17 cellular contexts compared by ENCODE assay signal in the genomic region with DNA sequence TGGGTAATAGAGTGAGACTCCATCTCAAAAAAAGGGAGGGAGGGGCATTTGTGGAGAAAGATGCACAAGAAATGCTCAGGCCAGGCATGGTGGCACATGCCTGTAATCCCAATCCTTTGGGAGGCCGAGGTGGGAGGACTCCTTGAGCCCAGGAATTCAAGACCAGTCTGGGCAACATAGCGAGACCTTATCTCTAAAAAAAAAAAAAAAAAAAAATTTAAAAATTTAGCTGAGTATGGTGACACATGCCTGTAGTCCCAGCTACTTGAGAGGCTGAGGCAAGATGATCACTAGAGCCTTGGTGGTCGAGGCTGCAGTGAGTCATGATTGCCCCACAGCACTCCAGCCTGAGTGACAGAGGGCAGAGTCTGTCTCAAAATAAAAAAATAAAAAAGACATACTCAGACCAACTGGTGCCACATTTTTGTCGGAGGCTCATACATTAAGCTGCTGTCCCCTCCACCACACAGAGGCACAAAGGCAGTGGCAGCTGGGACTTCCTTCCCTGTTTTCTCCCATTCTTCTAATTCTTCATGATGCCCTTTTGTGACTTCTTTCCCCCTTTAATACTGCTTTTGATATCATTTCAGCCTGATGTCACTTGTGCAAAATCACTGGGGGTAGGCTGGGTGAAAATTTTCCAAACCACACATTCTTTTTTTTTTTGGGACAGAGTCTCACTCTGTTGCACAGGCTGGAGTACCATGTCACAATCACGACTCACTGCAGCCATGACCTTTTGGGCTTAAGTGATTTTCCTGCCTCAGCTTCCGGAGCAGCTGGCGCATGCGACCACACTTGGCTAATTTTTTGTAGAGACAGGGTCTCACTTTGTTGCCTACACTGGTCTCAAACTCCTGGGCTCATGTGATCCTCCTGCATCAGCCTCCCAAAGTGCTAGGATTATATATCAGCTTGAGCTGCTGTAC. TPM values are rescaled to one million over a fixed set of nuclear protein-coding genes. Genes with fewer than 3 reads are reported as not detected.
DNase-seq lines count a peak whose midpoint lies in the region; ATAC-seq, FAIRE-seq and TF ChIP-seq lines count a peak whose summit lies in the region.
"Had no signal": no experiment of that assay in that cellular context is flagged by ENCODE, and none has a peak within 500 bp of the region (broad histone marks: within the 10 kb centered on the region; RNA-seq: fewer than 3 reads in every experiment).

No MANE protein-coding gene starts in this region.

- peaks cover 30% of the 10 kb centered on the region for H3K4me1 ChIP-seq in GM12878 (ENCODE audit: control insufficient read depth, insufficient read depth, low read length)
- peaks cover 0 to 22% (median 9%) of the 10 kb centered on the region in 12 donors for H3K4me1 ChIP-seq in heart left ventricle
- H3K4me1 ChIP-seq: ascending aorta, psoas muscle had no signal

- 37% methylated on average over 7 of the region's 8 CpGs for WGBS in GM12878 (ENCODE audit: insufficient coverage, insufficient replicate concordance, low lambda C conversion rate, missing lambda C conversion rate)
- WGBS in heart left ventricle, 4 donors = 64 to 75% (median 65%) methylated on average over 8 of the region's 8 CpGs

- TF ChIP-seq CTCF in NB4 (IDR thresholded peaks at IDR 0.05; ENCODE audit: low read depth, low read length) = no peak
- TF ChIP-seq CTCF in GM12878 (IDR thresholded peaks at IDR 0.05 in 2 of 3, conservative IDR thresholded peaks at IDR 0.05 in 1 of 3; ENCODE audit: control insufficient read depth in 2 of 3, extremely low read depth in 1 of 3, insufficient read depth in 1 of 3, low read depth in 3 of 3, low read length in 3 of 3) = no peak
- no peak for TF ChIP-seq CTCF in heart left ventricle (IDR thresholded peaks at IDR 0.05)

- ATAC-seq in GM12878 (no peak), heart left ventricle (no peak)
- ATAC-seq: psoas muscle had no signal

- FAIRE-seq in GM12878 (lab: Jason Lieb, UNC) = no peak
- FAIRE-seq in GM19239 (lab: Jason Lieb, UNC) = no peak

- TF ChIP-seq POLR2A in NB4 (IDR thresholded peaks at IDR 0.05; ENCODE audit: extremely low read depth, insufficient read length) (no peak), GM12878 (IDR thresholded peaks at IDR 0.05; ENCODE audit: low read depth, low read length) (no peak), heart left ventricle (IDR thresholded peaks at IDR 0.05) (no peak)

- TF ChIP-seq EP300 in GM12878 (IDR thresholded peaks at IDR 0.05; ENCODE audit: borderline replicate concordance in 1 of 2, control insufficient read depth in 1 of 2, low read depth in 2 of 2, low read length in 2 of 2) = no peak

- no TSS peak for BruUV-seq in GM12878 (replicated peaks; lab: Mats Ljungman, UMichigan)

- H3K4me3 Mint-ChIP-seq in activated CD4-positive, alpha-beta T cell treated with anti-CD3 and anti-CD28 coated beads, Interleukin-2, amount 10 ng/mL, durations not matched to agents 7 days and 5 days = no peak overlapping the region

- peaks cover 1% of the 10 kb centered on the region for H3K27me3 Mint-ChIP-seq in activated CD4-positive, alpha-beta T cell treated with anti-CD3 and anti-CD28 coated beads, Interleukin-2, amount 10 ng/mL, durations not matched to agents 7 days and 5 days

- no peak overlapping the region for H2AFZ ChIP-seq in GM12878 (ENCODE audit: control insufficient read depth, low read depth, low read length)

- H3K9me3 Mint-ChIP-seq in activated CD4-positive, alpha-beta T cell treated with anti-CD3 and anti-CD28 coated beads, Interleukin-2, amount 10 ng/mL, durations not matched to agents 7 days and 5 days = no peaks in the 10 kb centered on the region

- RAD21 ChIA-PET in GM12878 (lab: Charles Lee; ENCODE audit: unreplicated experiment) = interaction anchor here (1.4 to 2.9 kb wide), 4 partner anchors 20 to 59 kb away, joined by 3 to 15 read pairs (median 5); a partner anchor contains a TSS

- intact Hi-C loops in GM12878 (cut with micrococcal nuclease; ENCODE audit: unreplicated experiment) = loop anchor here (5.0 kb wide), 1 partner anchor 43 kb away; no protein-coding TSS in a partner anchor
- intact Hi-C loops in heart left ventricle (cut with DNase I) = no loop called here

- peak; percentile 25 for DNase-seq in activated CD4-positive, alpha-beta T cell treated with anti-CD3 and anti-CD28 coated beads for 48 hours
- no peak for DNase-seq in activated CD4-positive, alpha-beta T cell treated with anti-CD3 and anti-CD28 coated beads, Interleukin-2, amount 10 ng/mL, durations not matched to agents 7 days and 5 days
- DNase-seq in NB4 (ENCODE audit: low read depth) (peak; percentile 31), GM12878 (ENCODE audit: low read depth, low spot score) (no peak), GM19239 (ENCODE audit: insufficient read length, low spot score) (no peak), heart left ventricle (no peak)
- DNase-seq in stimulated activated CD8-positive, alpha-beta memory T cell treated with anti-CD3 and anti-CD28 coated beads, Interleukin-4, amount 100 ng/mL, for 48 hours = peak; percentile 39
- no peak for DNase-seq in activated CD4-positive, CD25-positive, alpha-beta regulatory T cell (lab: John Stamatoyannopoulos, UW)
- DNase-seq: activated CD8-positive, alpha-beta memory T cell treated with anti-CD3 and anti-CD28 coated beads for 24 hours; DMS79; effector memory CD4-positive, alpha-beta T cell; heart right ventricle; NCI-H1105 treated with DMSO at 0.1 percent for 48 hours; NCI-H526; thyroid gland had no signal

- in situ Hi-C loops in GM12878 (cut with MboI) = no loop called here

- H4K20me1 ChIP-seq in GM12878 (ENCODE audit: control insufficient read depth, insufficient read depth) = no peaks in the 10 kb centered on the region

- no peak overlapping the region for H3K4me2 ChIP-seq in GM12878 (ENCODE audit: control insufficient read depth, insufficient read depth)

- H3K27ac ChIP-seq in GM12878 (ENCODE audit: control insufficient read depth, insufficient read depth) (no peak overlapping the region), heart left ventricle (no peak overlapping the region)
- H3K27ac ChIP-seq: ascending aorta, heart right ventricle, psoas muscle, thyroid gland had no signal

- H3K79me2 ChIP-seq in GM12878 (ENCODE audit: control insufficient read depth, insufficient read depth, low read length) = no peaks in the 10 kb centered on the region

- peaks cover 25% of the 10 kb centered on the region for H3K4me1 Mint-ChIP-seq in activated CD4-positive, alpha-beta T cell treated with anti-CD3 and anti-CD28 coated beads, Interleukin-2, amount 10 ng/mL, durations not matched to agents 7 days and 5 days

- H3K9ac ChIP-seq in GM12878 (ENCODE audit: control insufficient read depth, insufficient read depth, low read length) = no peak overlapping the region

- SMC1A ChIA-PET in GM12878 (lab: Charles Lee; ENCODE audit: uncharacterized antibody, unreplicated experiment) = interaction anchor here (0.6 to 1.5 kb wide), 6 partner anchors 22 to 207 kb away, joined by 3 to 5 read pairs (median 3); a partner anchor contains a TSS

- no peaks in the 10 kb centered on the region for H3K27me3 ChIP-seq in GM12878 (replicated peaks in 1 of 2; ENCODE audit: control insufficient read depth in 2 of 2, insufficient read depth in 2 of 2, low read length in 1 of 2)
- no peaks in the 10 kb centered on the region for H3K27me3 ChIP-seq in heart left ventricle
- H3K27me3 ChIP-seq: ascending aorta, thyroid gland had no signal

- POLR2A ChIA-PET in activated CD4-positive, alpha-beta T cell treated with anti-CD3 and anti-CD28 coated beads, Interleukin-2, amount 10 ng/mL, durations not matched to agents 7 days and 5 days (lab: Charles Lee) = no interaction called here
- POLR2A ChIA-PET in GM12878 (lab: Charles Lee) = interaction anchor here (0.7 to 1.3 kb wide), 3 partner anchors 29 to 60 kb away, joined by 3 to 4 read pairs (median 3); no protein-coding TSS in a partner anchor

- H3K9me3 ChIP-seq in GM12878 (replicated peaks; ENCODE audit: control insufficient read depth, insufficient read depth, low read length) (no peaks in the 10 kb centered on the region), heart left ventricle (no peaks in the 10 kb centered on the region)
- H3K9me3 ChIP-seq: ascending aorta, heart right ventricle, psoas muscle, thyroid gland had no signal

- H3K36me3 ChIP-seq in GM12878 (ENCODE audit: control insufficient read depth in 2 of 2, insufficient read depth in 2 of 2, low read length in 1 of 2) = no peaks in the 10 kb centered on the region
- H3K36me3 ChIP-seq in heart left ventricle = no peaks in the 10 kb centered on the region
- H3K36me3 ChIP-seq: ascending aorta, heart right ventricle, thyroid gland had no signal

- no peak overlapping the region for H3K27ac Mint-ChIP-seq in activated CD4-positive, alpha-beta T cell treated with anti-CD3 and anti-CD28 coated beads, Interleukin-2, amount 10 ng/mL, durations not matched to agents 7 days and 5 days

- H3K36me3 Mint-ChIP-seq in activated CD4-positive, alpha-beta T cell treated with anti-CD3 and anti-CD28 coated beads, Interleukin-2, amount 10 ng/mL, durations not matched to agents 7 days and 5 days (ENCODE audit: low read depth) = no peaks in the 10 kb centered on the region

- no peak for TF ChIP-seq RAD21 in GM12878 (IDR thresholded peaks at IDR 0.05; ENCODE audit: insufficient read depth, low read depth, low read length)

- H3K4me3 ChIP-seq in NB4 (ENCODE audit: low read depth, low read length) = no peak overlapping the region
- no peak overlapping the region for H3K4me3 ChIP-seq in GM12878
- no peak overlapping the region for H3K4me3 ChIP-seq in heart left ventricle
- H3K4me3 ChIP-seq: ascending aorta, heart right ventricle, psoas muscle, thyroid gland had no signal

- CTCF ChIA-PET in activated CD4-positive, alpha-beta T cell treated with anti-CD3 and anti-CD28 coated beads, Interleukin-2, amount 10 ng/mL, durations not matched to agents 7 days and 5 days (lab: Charles Lee) = interaction anchor here (0.6 to 1.9 kb wide), 9 partner anchors 15 to 1124 kb away, joined by 3 to 7 read pairs (median 3); no protein-coding TSS in a partner anchor
- CTCF ChIA-PET in GM12878 (lab: Yijun Ruan, JAX) = interaction anchor here (0.6 to 2.6 kb wide), 7 partner anchors 15 to 93 kb away, joined by 3 to 23 read pairs (median 4); a partner anchor contains a TSS

RNA-seq across cellular contexts. Expression of a gene that starts 26.8 kb away (rescaled TPM):
- not detected for total RNA-seq in activated CD4-positive, alpha-beta T cell treated with anti-CD3 and anti-CD28 coated beads, Interleukin-2, amount 10 ng/mL, durations not matched to agents 7 days and 5 days
- total RNA-seq in GM12878 (2013; cell fraction: nucleolus; rRNA removed) = not detected in 2 replicates
- total RNA-seq in GM12878 (2014; rRNA removed) (not detected in 2 replicates), GM12878 (2014; rRNA removed; fragmentation: Illumina TruSeq; extraction: Trizol) (0.14 TPM in 1 of 2 replicates, not detected in the other), GM12878 (2021) (not detected in 2 replicates), heart left ventricle (not detected)
- polyA plus RNA-seq in GM12878 (2011; ENCODE audit: low read depth) = not detected
- polyA plus RNA-seq in GM12878 (2011; rRNA removed) (0.10 and 0.15 TPM in 2 replicates), GM12878 (2014; fragmentation: Illumina TruSeq; extraction: Trizol) (not detected in 2 replicates), GM12878 (2014; fragmentation: Nextera tagmentation; extraction: Ambion mirVana) (under 1 TPM; 0.13 to 0.24 TPM), GM12878 (2014; rRNA removed) (not detected in 2 replicates), GM12878 (2016; fragmentation: Nextera tagmentation; extraction: Ambion mirVana) (not detected), heart left ventricle (not detected)
- polyA plus RNA-seq in GM12878 (2011; cell fraction: cytosol; rRNA removed) = 0.10 and 0.12 TPM in 2 replicates
- not detected in 2 replicates for polyA plus RNA-seq in GM12878 (2011; cell fraction: nucleus; rRNA removed)
- polyA plus RNA-seq in GM12878 (2012) = not detected in 2 replicates
- not detected in 2 replicates for polyA minus RNA-seq in GM12878 (2011; rRNA and poly(A)+ RNA removed)
- not detected in 2 replicates for polyA minus RNA-seq in GM12878 (2011; cell fraction: cytosol; rRNA and poly(A)+ RNA removed)
- polyA minus RNA-seq in GM12878 (2011; cell fraction: nucleus; rRNA and poly(A)+ RNA removed) = not detected in 2 replicates
- total RNA-seq: ascending aorta, heart right ventricle, psoas muscle, thyroid gland had no signal

RNA-seq across cellular contexts. Expression of a gene that starts 42.4 kb away (rescaled TPM):
- 10 to 100 TPM; 27.7 to 29.5 TPM for total RNA-seq in activated CD4-positive, alpha-beta T cell treated with anti-CD3 and anti-CD28 coated beads, Interleukin-2, amount 10 ng/mL, durations not matched to agents 7 days and 5 days
- 6.8 and 9.3 TPM in 2 replicates for total RNA-seq in GM12878 (2013; cell fraction: nucleolus; rRNA removed)
- total RNA-seq in GM12878 (2014; rRNA removed) (11.1 and 19.9 TPM in 2 replicates), GM12878 (2014; rRNA removed; fragmentation: Illumina TruSeq; extraction: Trizol) (5.3 and 8.1 TPM in 2 replicates), GM12878 (2021) (31.9 and 33.3 TPM in 2 replicates), heart left ventricle (100 to 1,000 TPM in 1 of 9 donors, 10 to 100 TPM in 8; 34.7 to 111 (median 57.3) TPM)
- 2.8 TPM for polyA plus RNA-seq in GM12878 (2011; ENCODE audit: low read depth)
- polyA plus RNA-seq in GM12878 (2011; rRNA removed) (3.2 and 8.9 TPM in 2 replicates), GM12878 (2014; fragmentation: Illumina TruSeq; extraction: Trizol) (1.5 and 10.0 TPM in 2 replicates), GM12878 (2014; fragmentation: Nextera tagmentation; extraction: Ambion mirVana) (under 1 TPM; 0.02 to 0.24 TPM), GM12878 (2014; rRNA removed) (18.0 and 22.3 TPM in 2 replicates), GM12878 (2016; fragmentation: Nextera tagmentation; extraction: Ambion mirVana) (10 to 100 TPM in 1 of 2 experiments, 1 to 10 TPM in 1; 8.4 to 11.5 TPM), heart left ventricle (10 to 100 TPM; 47.1 to 67.1 TPM)
- 8.9 and 12.9 TPM in 2 replicates for polyA plus RNA-seq in GM12878 (2011; cell fraction: cytosol; rRNA removed)
- 16.4 and 21.1 TPM in 2 replicates for polyA plus RNA-seq in GM12878 (2011; cell fraction: nucleus; rRNA removed)
- polyA plus RNA-seq in GM12878 (2012) = 9.3 and 10.4 TPM in 2 replicates
- 8.3 and 20.1 TPM in 2 replicates for polyA minus RNA-seq in GM12878 (2011; rRNA and poly(A)+ RNA removed)
- 9.6 and 14.6 TPM in 2 replicates for polyA minus RNA-seq in GM12878 (2011; cell fraction: cytosol; rRNA and poly(A)+ RNA removed)
- polyA minus RNA-seq in GM12878 (2011; cell fraction: nucleus; rRNA and poly(A)+ RNA removed) = 3.9 and 9.2 TPM in 2 replicates

RNA-seq across cellular contexts. Expression of a gene that starts 58.7 kb away (rescaled TPM):
- total RNA-seq in activated CD4-positive, alpha-beta T cell treated with anti-CD3 and anti-CD28 coated beads, Interleukin-2, amount 10 ng/mL, durations not matched to agents 7 days and 5 days = 10 to 100 TPM; 21.0 to 22.2 TPM
- 94.1 and 95.0 TPM in 2 replicates for total RNA-seq in GM12878 (2013; cell fraction: nucleolus; rRNA removed)
- 5.4 and 6.8 TPM in 2 replicates for total RNA-seq in GM12878 (2014; rRNA removed)
- total RNA-seq in GM12878 (2014; rRNA removed; fragmentation: Illumina TruSeq; extraction: Trizol) = 3.9 and 5.4 TPM in 2 replicates
- total RNA-seq in GM12878 (2021) = 8.0 and 9.0 TPM in 2 replicates
- polyA plus RNA-seq in GM12878 (2011; ENCODE audit: low read depth) = 4.1 TPM
- 15.9 and 24.0 TPM in 2 replicates for polyA plus RNA-seq in GM12878 (2011; rRNA removed)
- polyA plus RNA-seq in GM12878 (2011; cell fraction: cytosol; rRNA removed) = 13.1 and 13.7 TPM in 2 replicates
- polyA plus RNA-seq in GM12878 (2011; cell fraction: nucleus; rRNA removed) = 48.0 and 53.3 TPM in 2 replicates
- 4.9 and 5.0 TPM in 2 replicates for polyA plus RNA-seq in GM12878 (2012)
- polyA plus RNA-seq in GM12878 (2014; fragmentation: Illumina TruSeq; extraction: Trizol) = 16.4 and 16.8 TPM in 2 replicates
- polyA plus RNA-seq in GM12878 (2014; fragmentation: Nextera tagmentation; extraction: Ambion mirVana) = 1 to 10 TPM; 4.2 to 5.3 TPM
- polyA plus RNA-seq in GM12878 (2014; rRNA removed) = 8.8 and 14.4 TPM in 2 replicates
- polyA plus RNA-seq in GM12878 (2016; fragmentation: Nextera tagmentation; extraction: Ambion mirVana) = 1 to 10 TPM; 5.7 to 6.3 TPM
- 18.1 and 18.7 TPM in 2 replicates for polyA minus RNA-seq in GM12878 (2011; rRNA and poly(A)+ RNA removed)
- 3.5 and 3.6 TPM in 2 replicates for polyA minus RNA-seq in GM12878 (2011; cell fraction: cytosol; rRNA and poly(A)+ RNA removed)
- polyA minus RNA-seq in GM12878 (2011; cell fraction: nucleus; rRNA and poly(A)+ RNA removed) = 17.4 and 20.0 TPM in 2 replicates
- total RNA-seq in heart left ventricle = 1 to 10 TPM; 1.3 to 8.3 (median 2.5) TPM
- 1 to 10 TPM; 1.6 to 2.1 TPM for polyA plus RNA-seq in heart left ventricle
- total RNA-seq: ascending aorta had no signal

Comparison
In these comparisons a context has a peak if more than half of its experiments do, and no peak if none do; other contexts are left out.
1. DNase-seq: peak in activated CD4-positive, alpha-beta T cell treated with anti-CD3 and anti-CD28 coated beads for 48 hours (single experiment), NB4 (single experiment) and stimulated activated CD8-positive, alpha-beta memory T cell treated with anti-CD3 and anti-CD28 coated beads, Interleukin-4, amount 100 ng/mL, for 48 hours (single experiment); none in activated CD4-positive, alpha-beta T cell treated with anti-CD3 and anti-CD28 coated beads, Interleukin-2, amount 10 ng/mL, durations not matched to agents 7 days and 5 days (single experiment), GM12878 (single experiment), activated CD4-positive, CD25-positive, alpha-beta regulatory T cell (0 of 4), GM19239 (single experiment) and heart left ventricle (0 of 5).